Comparison of ENCODE assay signal across 7 cellular contexts in the genomic region with DNA sequence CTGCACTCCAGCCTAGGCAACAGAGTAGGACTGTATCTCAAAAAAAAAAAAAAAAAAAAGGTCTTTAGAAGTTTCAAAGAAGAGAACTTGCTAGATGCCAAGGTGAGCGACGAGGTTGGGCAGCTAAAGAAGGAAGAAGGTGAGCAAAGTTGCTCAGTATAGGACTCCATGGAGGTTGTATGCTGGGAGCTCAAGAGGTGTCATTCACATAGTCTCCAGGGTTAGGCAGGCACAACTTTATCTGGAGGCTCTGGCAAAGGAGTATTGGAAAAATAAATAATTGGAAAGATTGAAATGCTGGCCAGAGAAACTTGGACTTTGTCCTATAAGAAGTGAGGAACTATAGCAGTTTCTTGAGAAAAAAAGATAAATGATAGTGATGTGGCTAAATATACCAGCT.
"Had no signal": no experiment of that assay in that cellular context is flagged by ENCODE, and none has a peak within 500 bp of the region (broad histone marks: within the 10 kb centered on the region; RNA-seq: fewer than 3 reads in every experiment).

No MANE protein-coding gene starts in this region.

- H3K4me3 ChIP-seq: GM12878 had no signal

- FAIRE-seq: G401.6, GM12892, GM18507, GM19239 had no signal

- ATAC-seq: GM12878 had no signal

- DNase-seq: GDM1, GF-D8 had no signal
